Comparison of ENCODE assay signal across 23 cellular contexts in genomic region chr12:82880442-82880901, GRCh38.
DNase-seq lines count a peak whose midpoint lies in the region; ATAC-seq and TF ChIP-seq lines count a peak whose summit lies in the region.
"Had no signal": no experiment of that assay in that cellular context is flagged by ENCODE, and none has a peak within 500 bp of the region (broad histone marks: within the 10 kb centered on the region; RNA-seq: fewer than 3 reads in every experiment).

No MANE protein-coding gene starts in this region.

- H3K36me3 Mint-ChIP-seq in neural progenitor cell = peaks cover 4% of the 10 kb centered on the region
- H3K36me3 Mint-ChIP-seq in activated T-helper 17 cell treated with anti-CD3 and anti-CD28 coated beads, Interleukin-2, amount 50 U/mL, for 72 hours (ENCODE audit: low read depth) = no peaks in the 10 kb centered on the region
- H3K36me3 Mint-ChIP-seq: CD8-positive, alpha-beta T cell had no signal

- intact Hi-C loops in vagina (cut with DNase I) = no loop called here

- peaks cover 54% of the 10 kb centered on the region for H3K4me1 Mint-ChIP-seq in neural progenitor cell
- H3K4me1 Mint-ChIP-seq in activated T-helper 17 cell treated with anti-CD3 and anti-CD28 coated beads, Interleukin-2, amount 50 U/mL, for 72 hours = no peaks in the 10 kb centered on the region

- H3K4me3 ChIP-seq in choroid plexus epithelial cell (ENCODE audit: low read depth, low read length) = no peak overlapping the region
- H3K4me3 ChIP-seq in neural progenitor cell = no peak overlapping the region
- no peak overlapping the region for H3K4me3 ChIP-seq in vagina
- H3K4me3 ChIP-seq in SJCRH30 = no peak overlapping the region
- H3K4me3 ChIP-seq: adrenal gland, gastrocnemius medialis, right lobe of liver, SJSA1, stomach, upper lobe of right lung had no signal

- peaks cover 28% of the 10 kb centered on the region for H3F3A ChIP-seq in neural progenitor cell (ENCODE audit: low read depth)

- no peak overlapping the region for H3K9ac ChIP-seq in neural progenitor cell

- H4K20me1 ChIP-seq in neural progenitor cell (ENCODE audit: low read depth) = no peaks in the 10 kb centered on the region

- TF ChIP-seq CTCF in choroid plexus epithelial cell (conservative IDR thresholded peaks at IDR 0.05; ENCODE audit: low read depth, low read length) = no peak
- TF ChIP-seq CTCF in neural progenitor cell (IDR thresholded peaks at IDR 0.05) = no peak
- no peak for TF ChIP-seq CTCF in vagina (IDR thresholded peaks at IDR 0.05)

- peaks cover 2% of the 10 kb centered on the region for H3K27me3 Mint-ChIP-seq in neural progenitor cell (ENCODE audit: insufficient read depth, low read depth)
- H3K27me3 Mint-ChIP-seq in activated T-helper 17 cell treated with anti-CD3 and anti-CD28 coated beads, Interleukin-2, amount 50 U/mL, for 72 hours = no peaks in the 10 kb centered on the region

- peak overlapping the region; percentile 97 for H3K27ac Mint-ChIP-seq in neural progenitor cell
- no peak overlapping the region for H3K27ac Mint-ChIP-seq in activated T-helper 17 cell treated with anti-CD3 and anti-CD28 coated beads, Interleukin-2, amount 50 U/mL, for 72 hours
- H3K27ac Mint-ChIP-seq: activated T-helper 2 cell treated with anti-CD3 and anti-CD28 coated beads, Interferon-gamma antibody, Interleukin-2, Interleukin-4, amounts not matched to agents 10 μg/mL and 5 μg/mL and 100 μg/mL, durations not matched to agents 14 hours and 24 hours and 36 hours; CD8-positive, alpha-beta T cell had no signal

- no peaks in the 10 kb centered on the region for H3K36me3 ChIP-seq in neural progenitor cell
- H3K36me3 ChIP-seq in vagina = no peaks in the 10 kb centered on the region
- H3K36me3 ChIP-seq in SJCRH30 = no peaks in the 10 kb centered on the region
- H3K36me3 ChIP-seq: adrenal gland, gastrocnemius medialis, neutrophil, right lobe of liver, SJSA1, stomach, upper lobe of right lung had no signal

- H3K4me2 ChIP-seq in neural progenitor cell = no peak overlapping the region

- no peak overlapping the region for H2AFZ ChIP-seq in neural progenitor cell (replicated peaks)

- ATAC-seq in activated T-helper 17 cell treated with anti-CD3 and anti-CD28 coated beads, Interleukin-2, amount 50 U/mL, for 72 hours (replicated peaks) = no peak
- ATAC-seq: activated CD4-positive, CD25-positive, alpha-beta regulatory T cell treated with anti-CD3 and anti-CD28 coated beads, Interleukin-2, amount 50 U/mL, for 24 hours; CD8-positive, alpha-beta T cell; gastrocnemius medialis; PC-3; right lobe of liver; upper lobe of right lung had no signal

- no peaks in the 10 kb centered on the region for H3K9me3 Mint-ChIP-seq in neural progenitor cell
- no peaks in the 10 kb centered on the region for H3K9me3 Mint-ChIP-seq in activated T-helper 17 cell treated with anti-CD3 and anti-CD28 coated beads, Interleukin-2, amount 50 U/mL, for 72 hours
- H3K9me3 Mint-ChIP-seq: activated T-helper 2 cell treated with anti-CD3 and anti-CD28 coated beads, Interferon-gamma antibody, Interleukin-2, Interleukin-4, amounts not matched to agents 10 μg/mL and 5 μg/mL and 100 μg/mL, durations not matched to agents 14 hours and 24 hours and 36 hours; CD8-positive, alpha-beta T cell had no signal

- peaks cover under 1% of the 10 kb centered on the region for H3K79me2 ChIP-seq in neural progenitor cell (ENCODE audit: low read depth)

- H3K4me1 ChIP-seq in neural progenitor cell = peaks cover 31% of the 10 kb centered on the region
- H3K4me1 ChIP-seq in vagina = peaks cover 12% of the 10 kb centered on the region
- no peaks in the 10 kb centered on the region for H3K4me1 ChIP-seq in SJCRH30
- H3K4me1 ChIP-seq: adrenal gland, gastrocnemius medialis, right lobe of liver, SJSA1, upper lobe of right lung had no signal

- DNase-seq in AG08396 (ENCODE audit: low spot score) (peak; percentile 2), NCI-H1105 treated with DMSO at 0.1 percent for 48 hours (lab: John Stamatoyannopoulos, UW) (peak; percentile 72), choroid plexus epithelial cell (ENCODE audit: low read depth) (peak; percentile 48), neural progenitor cell (ENCODE audit: low spot score) (peak; percentile 26), vagina (ENCODE audit: extremely low spot score in 2 of 2) (no peak), SJCRH30 (no peak)
- DNase-seq in activated CD8-positive, alpha-beta memory T cell treated with anti-CD3 and anti-CD28 coated beads for 24 hours = no peak
- DNase-seq: adrenal gland; CD8-positive, alpha-beta T cell; DMS79 treated with DMSO at 0.1 percent for 48 hours; gastrocnemius medialis; left cardiac atrium; NCI-H146; NCI-H510A treated with DMSO at 0.1 percent for 48 hours; PC-3; right lobe of liver; stomach; upper lobe of right lung had no signal

- no peaks in the 10 kb centered on the region for H3K9me3 ChIP-seq in neural progenitor cell (ENCODE audit: low read depth)
- no peaks in the 10 kb centered on the region for H3K9me3 ChIP-seq in vagina
- no peaks in the 10 kb centered on the region for H3K9me3 ChIP-seq in SJCRH30 (replicated peaks)
- H3K9me3 ChIP-seq: adrenal gland, gastrocnemius medialis, neutrophil, right lobe of liver, SJSA1, stomach, upper lobe of right lung had no signal

- no peak for TF ChIP-seq POLR2A in vagina (IDR thresholded peaks at IDR 0.05)

- H3K4me3 Mint-ChIP-seq in neural progenitor cell = no peak overlapping the region
- no peak overlapping the region for H3K4me3 Mint-ChIP-seq in activated T-helper 17 cell treated with anti-CD3 and anti-CD28 coated beads, Interleukin-2, amount 50 U/mL, for 72 hours
- H3K4me3 Mint-ChIP-seq: CD8-positive, alpha-beta T cell had no signal

- H3K27ac ChIP-seq in neural progenitor cell (no peak overlapping the region), vagina (no peak overlapping the region), SJCRH30 (no peak overlapping the region)
- H3K27ac ChIP-seq: adrenal gland, gastrocnemius medialis, neutrophil, right lobe of liver, SJSA1, stomach, upper lobe of right lung had no signal

- H3K27me3 ChIP-seq in neural progenitor cell (no peaks in the 10 kb centered on the region), vagina (no peaks in the 10 kb centered on the region), SJCRH30 (no peaks in the 10 kb centered on the region)
- H3K27me3 ChIP-seq: adrenal gland, gastrocnemius medialis, neutrophil, right lobe of liver, SJSA1, stomach, upper lobe of right lung had no signal

Comparison
In these comparisons a context has a peak if more than half of its experiments do, and no peak if none do; other contexts are left out.
1. DNase-seq: peak in AG08396 (single experiment), NCI-H1105 treated with DMSO at 0.1 percent for 48 hours (single experiment), choroid plexus epithelial cell (single experiment) and neural progenitor cell (single experiment); none in vagina (0 of 2), activated CD8-positive, alpha-beta memory T cell treated with anti-CD3 and anti-CD28 coated beads for 24 hours (single experiment) and SJCRH30 (0 of 2).